Comparison of ENCODE assay signal across 8 cellular contexts in the genomic region with DNA sequence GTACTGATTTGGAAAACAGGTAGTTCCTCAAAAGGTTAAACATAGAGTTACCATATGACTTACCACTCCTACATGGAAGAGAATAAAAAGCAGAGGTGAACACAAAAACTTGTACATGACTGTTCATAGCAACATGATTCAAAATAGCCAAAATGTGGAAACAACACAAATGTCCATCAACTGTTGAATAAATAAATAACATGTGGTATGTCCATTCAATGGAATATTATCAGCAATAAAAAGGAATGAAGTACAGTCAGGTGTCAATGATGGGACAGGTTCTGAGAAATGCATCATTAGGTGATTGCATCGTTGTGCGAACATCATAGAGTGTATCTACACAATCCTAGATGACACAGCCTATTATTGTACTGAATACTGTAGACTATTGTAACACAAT.
"Had no signal": no experiment of that assay in that cellular context is flagged by ENCODE, and none has a peak within 500 bp of the region (broad histone marks: within the 10 kb centered on the region; RNA-seq: fewer than 3 reads in every experiment).

No MANE protein-coding gene starts in this region.

- H3K9ac ChIP-seq: KMS-11 had no signal

- H3K27ac ChIP-seq: HL-60, KMS-11 had no signal

- H2AFZ ChIP-seq: GM23338 had no signal

- DNase-seq: H9, HCEC 1CT, HFFc6, KBM-7 had no signal

- H3K4me2 ChIP-seq: GM23338, KMS-11 had no signal

- H3K4me3 Mint-ChIP-seq: GM23338, H9, HFFc6, IgD-negative memory B cell had no signal

- H3K27ac Mint-ChIP-seq: GM23338, H9, HFFc6, IgD-negative memory B cell had no signal

- H3K4me3 ChIP-seq: GM23338 had no signal

- H3K9me3 Mint-ChIP-seq: H9, HFFc6, IgD-negative memory B cell had no signal

- ATAC-seq: GM23338 had no signal
